19 cellular contexts compared by ENCODE assay signal in genomic region chr4:23878235-23878861, GRCh38. TPM values are rescaled to one million over a fixed set of nuclear protein-coding genes. Genes with fewer than 3 reads are reported as not detected.
DNase-seq lines count a peak whose midpoint lies in the region; ATAC-seq, FAIRE-seq and TF ChIP-seq lines count a peak whose summit lies in the region.
"Had no signal": no experiment of that assay in that cellular context is flagged by ENCODE, and none has a peak within 500 bp of the region (broad histone marks: within the 10 kb centered on the region; RNA-seq: fewer than 3 reads in every experiment).

No MANE protein-coding gene starts in this region.

- no peak for FAIRE-seq in D721Med (lab: Jason Lieb, UNC)

- DNase-seq in WTC11 (ENCODE audit: low spot score) (no peak), islet precursor cell (peak; percentile 71), GM13977 (ENCODE audit: low spot score) (no peak), D721Med (ENCODE audit: insufficient read length, low spot score) (no peak), hepatic stellate cell (ENCODE audit: low spot score) (no peak)
- DNase-seq: activated B cell treated with CpG ODN at 0.5 μM for 24 hours; activated CD4-positive, alpha-beta memory T cell treated with anti-CD3 and anti-CD28 coated beads, Interleukin-2, amount 10 ng/mL, durations not matched to agents 7 days and 5 days; activated naive CD4-positive, alpha-beta T cell treated with anti-CD3 and anti-CD28 coated beads for 36 hours; AML-193; GM23248; NCI-H1436; NCI-H2227 treated with DMSO at 0.1 percent for 48 hours; PC-9; stimulated activated naive B cell treated with anti-CD40 and anti-IgM and Interleukin-4, amounts not matched to agents 10 μg/mL and 1 μg/mL and 100 μg/mL, for 72 hours had no signal

- no peak overlapping the region for H3K9ac ChIP-seq in rectal smooth muscle tissue (ENCODE audit: low read length)
- H3K9ac ChIP-seq: GM23248 had no signal

- no peaks in the 10 kb centered on the region for H3K27me3 ChIP-seq in rectal smooth muscle tissue (ENCODE audit: control insufficient read depth, insufficient read depth, low read length)
- H3K27me3 ChIP-seq: ascending aorta, neutrophil, tibial artery had no signal

- CTCF ChIA-PET in HEK293 (lab: Yijun Ruan, JAX) (no interaction called here), WTC11 (lab: Charles Lee) (no interaction called here)

- H3K9me3 Mint-ChIP-seq in WTC11: no peaks in the 10 kb centered on the region
- H3K9me3 Mint-ChIP-seq: activated B cell treated with CpG ODN at 0.5 μM for 24 hours; activated CD4-positive, alpha-beta memory T cell treated with anti-CD3 and anti-CD28 coated beads, Interleukin-2, amount 10 ng/mL, durations not matched to agents 7 days and 5 days; activated naive CD4-positive, alpha-beta T cell treated with anti-CD3 and anti-CD28 coated beads for 36 hours had no signal

- in situ Hi-C loops in GM13977 (cut with MboI; ENCODE audit: low pct_unique_long_range_greater_than_20kb, low sequenced_read_pairs, unreplicated experiment): no loop called here

- POLR2A ChIA-PET in HEK293 (lab: Yijun Ruan, JAX) (no interaction called here), WTC11 (lab: Charles Lee) (no interaction called here)

- H3K36me3 ChIP-seq in HEK293 (ENCODE audit: control insufficient read depth in 2 of 2, insufficient read depth in 1 of 2, low read length in 2 of 2) (no peaks in the 10 kb centered on the region), rectal smooth muscle tissue (ENCODE audit: control insufficient read depth, insufficient read depth, low read length) (no peaks in the 10 kb centered on the region)
- H3K36me3 ChIP-seq: ascending aorta, neutrophil, tibial artery had no signal

- H3K27ac Mint-ChIP-seq in WTC11: peak overlapping the region; percentile 56; the same call in 1 of the 2 replicates
- H3K27ac Mint-ChIP-seq: activated B cell treated with CpG ODN at 0.5 μM for 24 hours; activated CD4-positive, alpha-beta memory T cell treated with anti-CD3 and anti-CD28 coated beads, Interleukin-2, amount 10 ng/mL, durations not matched to agents 7 days and 5 days; activated naive CD4-positive, alpha-beta T cell treated with anti-CD3 and anti-CD28 coated beads for 36 hours; stimulated activated naive B cell treated with anti-CD40 and anti-IgM and Interleukin-4, amounts not matched to agents 10 μg/mL and 1 μg/mL and 100 μg/mL, for 72 hours had no signal

- H3K4me3 ChIP-seq in HEK293 (ENCODE audit: low read depth, low read length) (no peak overlapping the region), rectal smooth muscle tissue (ENCODE audit: low read length) (no peak overlapping the region)
- H3K4me3 ChIP-seq: ascending aorta, GM23248, PC-9, tibial artery had no signal

- peaks cover 14% of the 10 kb centered on the region for H3K4me1 ChIP-seq in HEK293 (ENCODE audit: control insufficient read depth, insufficient read depth, low read length)
- peaks cover 17% of the 10 kb centered on the region for H3K4me1 ChIP-seq in rectal smooth muscle tissue (ENCODE audit: control insufficient read depth, insufficient read depth, low read length)
- H3K4me1 ChIP-seq: ascending aorta had no signal

- no peaks in the 10 kb centered on the region for H3K27me3 Mint-ChIP-seq in WTC11 (ENCODE audit: low read depth)
- H3K27me3 Mint-ChIP-seq: activated B cell treated with CpG ODN at 0.5 μM for 24 hours; activated CD4-positive, alpha-beta memory T cell treated with anti-CD3 and anti-CD28 coated beads, Interleukin-2, amount 10 ng/mL, durations not matched to agents 7 days and 5 days; stimulated activated naive B cell treated with anti-CD40 and anti-IgM and Interleukin-4, amounts not matched to agents 10 μg/mL and 1 μg/mL and 100 μg/mL, for 72 hours had no signal

- H3K4me3 Mint-ChIP-seq in WTC11: no peak overlapping the region
- H3K4me3 Mint-ChIP-seq: activated B cell treated with CpG ODN at 0.5 μM for 24 hours; activated CD4-positive, alpha-beta memory T cell treated with anti-CD3 and anti-CD28 coated beads, Interleukin-2, amount 10 ng/mL, durations not matched to agents 7 days and 5 days; activated naive CD4-positive, alpha-beta T cell treated with anti-CD3 and anti-CD28 coated beads for 36 hours; stimulated activated naive B cell treated with anti-CD40 and anti-IgM and Interleukin-4, amounts not matched to agents 10 μg/mL and 1 μg/mL and 100 μg/mL, for 72 hours had no signal

- TF ChIP-seq CTCF in HEK293 (tag by site-specific recombination; IDR thresholded peaks at IDR 0.05) (no peak), WTC11 (IDR thresholded peaks at IDR 0.05) (no peak), GM13977 (IDR thresholded peaks at IDR 0.05; ENCODE audit: extremely low read depth, insufficient read depth, missing control alignments) (no peak), D721Med (IDR thresholded peaks at IDR 0.05; ENCODE audit: insufficient read depth, missing control alignments) (no peak)

- H3K27ac ChIP-seq in HEK293 (ENCODE audit: extremely low read depth, low read depth, low read length) (peak overlapping the region; percentile 19), rectal smooth muscle tissue (ENCODE audit: low read depth, low read length) (peak overlapping the region; percentile 64)
- H3K27ac ChIP-seq: ascending aorta, GM23248, neutrophil, PC-9, tibial artery had no signal

- H3K4me1 Mint-ChIP-seq in WTC11: peaks cover 70% of the 10 kb centered on the region
- H3K4me1 Mint-ChIP-seq: activated B cell treated with CpG ODN at 0.5 μM for 24 hours; activated CD4-positive, alpha-beta memory T cell treated with anti-CD3 and anti-CD28 coated beads, Interleukin-2, amount 10 ng/mL, durations not matched to agents 7 days and 5 days; stimulated activated naive B cell treated with anti-CD40 and anti-IgM and Interleukin-4, amounts not matched to agents 10 μg/mL and 1 μg/mL and 100 μg/mL, for 72 hours had no signal

- H3K9me3 ChIP-seq in HEK293 (ENCODE audit: control insufficient read depth, insufficient read depth, low read depth, low read length): no peaks in the 10 kb centered on the region
- H3K9me3 ChIP-seq: ascending aorta, neutrophil, tibial artery had no signal

- no peak for ATAC-seq in WTC11
- ATAC-seq: stimulated activated naive B cell treated with anti-CD40 and anti-IgM and Interleukin-4, amounts not matched to agents 10 μg/mL and 1 μg/mL and 100 μg/mL, for 72 hours had no signal

- no peaks in the 10 kb centered on the region for H3K36me3 Mint-ChIP-seq in WTC11
- H3K36me3 Mint-ChIP-seq: stimulated activated naive B cell treated with anti-CD40 and anti-IgM and Interleukin-4, amounts not matched to agents 10 μg/mL and 1 μg/mL and 100 μg/mL, for 72 hours had no signal

TF ChIP-seq in HEK293, 187 proteins besides CTCF, POLR2A, EP300 and RAD21 (continues in another document):
- no peak for TF ChIP-seq ZBTB20 (tag by site-specific recombination; IDR thresholded peaks at IDR 0.05)
- TF ChIP-seq ZNF138 (tag by site-specific recombination; IDR thresholded peaks at IDR 0.05; ENCODE audit: borderline replicate concordance): no peak
- no peak for TF ChIP-seq ZNF174 (tag by site-specific recombination; IDR thresholded peaks at IDR 0.05)
- TF ChIP-seq ZNF645 (tag by site-specific recombination; IDR thresholded peaks at IDR 0.05): no peak
- TF ChIP-seq ZNF48 (tag by site-specific recombination; IDR thresholded peaks at IDR 0.05): no peak
- TF ChIP-seq ZNF629 (tag by site-specific recombination; IDR thresholded peaks at IDR 0.05): no peak
- TF ChIP-seq ZNF624 (tag by site-specific recombination; IDR thresholded peaks at IDR 0.05): no peak
- no peak for TF ChIP-seq ZNF560 (tag by site-specific recombination; IDR thresholded peaks at IDR 0.05; ENCODE audit: borderline replicate concordance)

TF ChIP-seq in WTC11, 78 proteins besides CTCF, POLR2A, EP300 and RAD21 (continues in another document):
- no peak for TF ChIP-seq MAX (CRISPR knock-in tag; IDR thresholded peaks at IDR 0.05)
- no peak for TF ChIP-seq ZNF423 (CRISPR knock-in tag; IDR thresholded peaks at IDR 0.05)
- TF ChIP-seq ZNF138 (CRISPR knock-in tag; conservative IDR thresholded peaks at IDR 0.05): no peak
- TF ChIP-seq ESRRA (CRISPR knock-in tag; IDR thresholded peaks at IDR 0.05; ENCODE audit: borderline replicate concordance): no peak
- TF ChIP-seq KAT7 (CRISPR knock-in tag; IDR thresholded peaks at IDR 0.05; ENCODE audit: borderline replicate concordance): no peak
- no peak for TF ChIP-seq NR2C2 (CRISPR knock-in tag; IDR thresholded peaks at IDR 0.05)
- no peak for TF ChIP-seq RORB (CRISPR knock-in tag; IDR thresholded peaks at IDR 0.05)
- TF ChIP-seq IRF1 (CRISPR knock-in tag; IDR thresholded peaks at IDR 0.05): no peak
- TF ChIP-seq E2F1 (CRISPR knock-in tag; IDR thresholded peaks at IDR 0.05): no peak

RNA-seq across cellular contexts. Expression of gene PPARGC1A, which starts 11.5 kb away (rescaled TPM):
- 1.9 to 2.9 TPM (median 2.0 TPM) in 3 replicates for total RNA-seq in WTC11 (2021)
- total RNA-seq: activated B cell treated with CpG ODN at 0.5 μM for 24 hours; activated CD4-positive, alpha-beta memory T cell treated with anti-CD3 and anti-CD28 coated beads, Interleukin-2, amount 10 ng/mL, durations not matched to agents 7 days and 5 days; activated naive CD4-positive, alpha-beta T cell treated with anti-CD3 and anti-CD28 coated beads for 36 hours; GM23248; PC-9 had no signal
